In genomic region chr19:32677657-32678056, GRCh38 we compare ENCODE assay signal across 11 cellular contexts. TPM values are rescaled to one million over a fixed set of nuclear protein-coding genes. Genes with fewer than 3 reads are reported as not detected.
A peak's percentile ranks its signal among the peaks of the same experiment; 100 is the strongest.
DNase-seq lines count a peak whose midpoint lies in the region; ATAC-seq lines count a peak whose summit lies in the region.
"Had no signal": no experiment of that assay in that cellular context is flagged by ENCODE, and none has a peak within 500 bp of the region (broad histone marks: within the 10 kb centered on the region; RNA-seq: fewer than 3 reads in every experiment).

No MANE protein-coding gene starts in this region.

- DNase-seq in D341Med (ENCODE audit: low spot score) (peak; percentile 88), LHCN-M2 (ENCODE audit: low read depth) (peak; percentile 44), germinal center (ENCODE audit: low spot score) (no peak), globus pallidus (ENCODE audit: low spot score) (no peak), dedifferentiated amniotic fluid mesenchymal stem cell (ENCODE audit: extremely low spot score) (no peak)
- no peak for DNase-seq in naive thymus-derived CD4-positive, alpha-beta T cell
- DNase-seq: dermis blood vessel endothelial cell, NCI-H2171 had no signal

- peak overlapping the region; percentile 37 for H3K27ac ChIP-seq in ectodermal cell (ENCODE audit: insufficient read depth, low read depth, low read length, poor library complexity, severe bottlenecking)
- H3K27ac ChIP-seq in naive thymus-derived CD4-positive, alpha-beta T cell (ENCODE audit: low read depth, low read length): no peak overlapping the region
- H3K27ac ChIP-seq: parathyroid adenoma had no signal

- H3K9me3 Mint-ChIP-seq in naive thymus-derived CD4-positive, alpha-beta T cell: no peaks in the 10 kb centered on the region

- no peaks in the 10 kb centered on the region for H3K9me3 ChIP-seq in ectodermal cell (ENCODE audit: control insufficient read depth, low read length)
- no peaks in the 10 kb centered on the region for H3K9me3 ChIP-seq in naive thymus-derived CD4-positive, alpha-beta T cell (ENCODE audit: control insufficient read depth in 2 of 3, low read length in 3 of 3)

- peaks cover 10% of the 10 kb centered on the region for H3K4me1 ChIP-seq in ectodermal cell (ENCODE audit: control insufficient read depth, insufficient read depth, low read length)
- H3K4me1 ChIP-seq in naive thymus-derived CD4-positive, alpha-beta T cell (ENCODE audit: control insufficient read depth in 2 of 2, insufficient read depth in 2 of 2, low read length in 2 of 2): peaks cover 10 to 14% of the 10 kb centered on the region in 2 donors
- H3K4me1 ChIP-seq: parathyroid adenoma had no signal

- 2 to 5% methylated on average over 9 of the region's 9 CpGs for WGBS in ectodermal cell, 2 experiments

- H3K4me3 Mint-ChIP-seq in naive thymus-derived CD4-positive, alpha-beta T cell: peak overlapping the region in 9 of 10 donors; percentile 23 to 96 (median 69)

- peaks cover 18 to 27% (median 23%) of the 10 kb centered on the region in 7 donors for H3K4me1 Mint-ChIP-seq in naive thymus-derived CD4-positive, alpha-beta T cell

- peak overlapping the region in 1 of 9 donors; percentile 52 for H3K27ac Mint-ChIP-seq in naive thymus-derived CD4-positive, alpha-beta T cell

- H3K36me3 ChIP-seq in ectodermal cell (ENCODE audit: control insufficient read depth, insufficient read depth, low read length): no peaks in the 10 kb centered on the region
- H3K36me3 ChIP-seq in naive thymus-derived CD4-positive, alpha-beta T cell (ENCODE audit: control insufficient read depth in 2 of 3, insufficient read depth in 3 of 3, low read length in 3 of 3): no peaks in the 10 kb centered on the region

- intact Hi-C loops in naive thymus-derived CD4-positive, alpha-beta T cell (cut with micrococcal nuclease): loop anchor here in 1 of 2 donors (5.0 to 10.0 kb wide), 3 partner anchors 330 to 697 kb away; partner anchors contain the start of genes CEBPG and ZNF507

- CTCF ChIA-PET in naive thymus-derived CD4-positive, alpha-beta T cell (lab: Charles Lee): interaction anchor here (0.7 to 0.8 kb wide), 2 partner anchors 80 to 510 kb away, joined by 3 to 4 read pairs; no protein-coding TSS in a partner anchor

- peaks cover 53% of the 10 kb centered on the region for H3K27me3 ChIP-seq in ectodermal cell (ENCODE audit: control insufficient read depth, insufficient read depth, low read length, poor library complexity, severe bottlenecking)
- no peaks in the 10 kb centered on the region for H3K27me3 ChIP-seq in naive thymus-derived CD4-positive, alpha-beta T cell (ENCODE audit: control insufficient read depth in 2 of 2, insufficient read depth in 2 of 2, low read length in 2 of 2)

- no peak for ATAC-seq in naive thymus-derived CD4-positive, alpha-beta T cell
- ATAC-seq in GM18868 (IDR thresholded peaks at IDR 0.05; ENCODE audit: unreplicated experiment): no peak

- H3K36me3 Mint-ChIP-seq in naive thymus-derived CD4-positive, alpha-beta T cell: peaks cover 0 to 2% (median 0%) of the 10 kb centered on the region in 5 donors

- H3K27me3 Mint-ChIP-seq in naive thymus-derived CD4-positive, alpha-beta T cell: peaks cover 6 to 51% (median 8%) of the 10 kb centered on the region in 5 donors

- H3K4me3 ChIP-seq in ectodermal cell (ENCODE audit: insufficient read depth, low read depth, low read length): peak overlapping the region; percentile 8
- H3K4me3 ChIP-seq in naive thymus-derived CD4-positive, alpha-beta T cell (ENCODE audit: low read length): no peak overlapping the region

- POLR2A ChIA-PET in naive thymus-derived CD4-positive, alpha-beta T cell (lab: Charles Lee): interaction anchor here (2.7 kb wide), 1 partner anchor 14 kb away, joined by 5 read pairs; the partner anchor contains the start of gene NUDT19

RNA-seq across cellular contexts. Expression of gene RGS9BP, which starts 2.0 kb away (rescaled TPM):
- total RNA-seq in LHCN-M2 (2014; rRNA removed): 0.26 and 0.69 TPM in 2 replicates
- 0.18 TPM for polyA plus RNA-seq in LHCN-M2 (2012)
- not detected for polyA plus RNA-seq in ectodermal cell (2013, experiment 1 of 4)
- 0.21 TPM for polyA plus RNA-seq in ectodermal cell (2013, experiment 2 of 4)
- polyA plus RNA-seq in ectodermal cell (2013, experiment 3 of 4): 0.11 TPM
- polyA plus RNA-seq in ectodermal cell (2013, experiment 4 of 4): 0.16 TPM
- total RNA-seq in naive thymus-derived CD4-positive, alpha-beta T cell: under 1 TPM; 0.13 to 0.30 (median 0.24) TPM
- polyA plus RNA-seq in naive thymus-derived CD4-positive, alpha-beta T cell: not detected

RNA-seq across cellular contexts. Expression of gene ANKRD27, which starts 2.7 kb away (rescaled TPM):
- 21.8 and 23.8 TPM in 2 replicates for total RNA-seq in LHCN-M2 (2014; rRNA removed)
- 8.5 TPM for polyA plus RNA-seq in LHCN-M2 (2012)
- 26.2 TPM for polyA plus RNA-seq in ectodermal cell (2013, experiment 1 of 4)
- 28.4 TPM for polyA plus RNA-seq in ectodermal cell (2013, experiment 2 of 4)
- polyA plus RNA-seq in ectodermal cell (2013, experiment 3 of 4): 19.3 TPM
- polyA plus RNA-seq in ectodermal cell (2013, experiment 4 of 4): 21.0 TPM
- total RNA-seq in naive thymus-derived CD4-positive, alpha-beta T cell: 10 to 100 TPM; 23.6 to 44.9 (median 41.2) TPM
- polyA plus RNA-seq in naive thymus-derived CD4-positive, alpha-beta T cell: 10 to 100 TPM; 12.3 to 20.4 TPM

RNA-seq across cellular contexts. Expression of gene NUDT19, which starts 14.0 kb away (rescaled TPM):
- total RNA-seq in LHCN-M2 (2014; rRNA removed): 16.5 and 17.0 TPM in 2 replicates
- polyA plus RNA-seq in LHCN-M2 (2012): 6.0 TPM
- polyA plus RNA-seq in ectodermal cell (2013, experiment 1 of 4): 5.4 TPM
- polyA plus RNA-seq in ectodermal cell (2013, experiment 2 of 4): 6.5 TPM
- 4.3 TPM for polyA plus RNA-seq in ectodermal cell (2013, experiment 3 of 4)
- polyA plus RNA-seq in ectodermal cell (2013, experiment 4 of 4): 4.8 TPM
- total RNA-seq in naive thymus-derived CD4-positive, alpha-beta T cell: 10 to 100 TPM in 2 of 5 experiments, 1 to 10 TPM in 3; 8.4 to 17.0 (median 9.0) TPM
- 1 to 10 TPM; 2.4 to 2.9 TPM for polyA plus RNA-seq in naive thymus-derived CD4-positive, alpha-beta T cell

RNA-seq across cellular contexts. Expression of gene TDRD12, which starts 41.9 kb away (rescaled TPM):
- 0.52 and 0.71 TPM in 2 replicates for total RNA-seq in LHCN-M2 (2014; rRNA removed)
- 0.09 TPM for polyA plus RNA-seq in LHCN-M2 (2012)
- 0.50 TPM for polyA plus RNA-seq in ectodermal cell (2013, experiment 1 of 4)
- polyA plus RNA-seq in ectodermal cell (2013, experiment 2 of 4): 0.20 TPM
- 0.43 TPM for polyA plus RNA-seq in ectodermal cell (2013, experiment 3 of 4)
- polyA plus RNA-seq in ectodermal cell (2013, experiment 4 of 4): 0.16 TPM
- total RNA-seq in naive thymus-derived CD4-positive, alpha-beta T cell: 1 to 10 TPM in 2 of 5 experiments, under 1 TPM in 3; 0.17 to 3.6 (median 0.92) TPM
- under 1 TPM in 1 of 2 donors, not detected in 1; 0.43 TPM for polyA plus RNA-seq in naive thymus-derived CD4-positive, alpha-beta T cell

Comparison
In these comparisons a context has a peak if more than half of its experiments do, and no peak if none do; other contexts are left out.
1. DNase-seq: peak in D341Med (single experiment) and LHCN-M2 (single experiment); none in naive thymus-derived CD4-positive, alpha-beta T cell (0 of 9), germinal center (single experiment), globus pallidus (single experiment) and dedifferentiated amniotic fluid mesenchymal stem cell (single experiment).